ENCODE assay signal across 2 cellular contexts in the genomic region with DNA sequence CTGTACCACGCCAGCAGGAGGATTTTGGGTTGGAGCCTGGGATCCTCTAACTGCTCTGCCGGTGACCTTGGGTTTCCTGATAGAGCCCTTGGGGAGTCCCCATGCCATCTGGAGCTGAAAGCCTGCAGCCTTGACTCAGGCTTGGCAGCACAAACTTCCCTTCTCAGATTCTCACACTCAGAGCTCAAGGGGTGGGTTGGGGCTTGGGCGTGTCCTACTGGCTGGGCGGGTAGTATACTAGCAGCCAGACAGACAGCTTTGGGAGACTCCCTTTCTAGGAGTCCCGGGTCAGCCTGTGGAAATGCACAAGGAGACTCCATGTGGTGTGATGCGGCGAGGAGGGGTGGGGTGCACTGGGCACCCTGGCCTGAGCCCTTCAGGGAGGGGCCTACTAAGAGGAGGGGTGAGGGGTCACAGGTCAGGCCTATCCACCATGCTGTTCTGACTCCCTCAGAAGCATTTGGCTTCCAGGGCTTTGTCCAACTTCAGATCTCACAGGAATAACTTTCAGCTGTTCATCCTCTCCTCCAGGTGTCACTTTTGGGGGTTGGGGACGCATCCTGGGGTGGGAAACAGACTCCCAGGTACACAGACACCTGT.
TF ChIP-seq lines count a peak whose summit lies in the region.

No MANE protein-coding gene starts in this region.

TF ChIP-seq in SK-N-SH treated with all-trans-retinoic acid at 6 μM for 48 hours, 23 proteins besides CTCF, POLR2A, EP300 and RAD21 (continued from another document):
- TF ChIP-seq, protein P1, sequence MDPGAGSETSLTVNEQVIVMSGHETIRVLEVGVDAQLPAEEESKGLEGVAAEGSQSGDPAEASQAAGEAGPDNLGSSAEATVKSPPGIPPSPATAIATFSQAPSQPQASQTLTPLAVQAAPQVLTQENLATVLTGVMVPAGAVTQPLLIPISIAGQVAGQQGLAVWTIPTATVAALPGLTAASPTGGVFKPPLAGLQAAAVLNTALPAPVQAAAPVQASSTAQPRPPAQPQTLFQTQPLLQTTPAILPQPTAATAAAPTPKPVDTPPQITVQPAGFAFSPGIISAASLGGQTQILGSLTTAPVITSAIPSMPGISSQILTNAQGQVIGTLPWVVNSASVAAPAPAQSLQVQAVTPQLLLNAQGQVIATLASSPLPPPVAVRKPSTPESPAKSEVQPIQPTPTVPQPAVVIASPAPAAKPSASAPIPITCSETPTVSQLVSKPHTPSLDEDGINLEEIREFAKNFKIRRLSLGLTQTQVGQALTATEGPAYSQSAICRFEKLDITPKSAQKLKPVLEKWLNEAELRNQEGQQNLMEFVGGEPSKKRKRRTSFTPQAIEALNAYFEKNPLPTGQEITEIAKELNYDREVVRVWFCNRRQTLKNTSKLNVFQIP (CRISPR knock-in tag; IDR thresholded peaks at IDR 0.05; ENCODE audit: borderline replicate concordance, low read depth), result no peak
- TF ChIP-seq ESRRG (CRISPR knock-in tag; IDR thresholded peaks at IDR 0.05), result no peak
- TF ChIP-seq BACH2 (CRISPR knock-in tag; IDR thresholded peaks at IDR 0.05; ENCODE audit: borderline replicate concordance), result no peak

TF ChIP-seq in SK-N-SH, 30 proteins besides CTCF, POLR2A, EP300 and RAD21 (continued from another document):
- TF ChIP-seq RXRA (IDR thresholded peaks at IDR 0.05; ENCODE audit: borderline replicate concordance, low read depth) (no peak), YY1 (IDR thresholded peaks at IDR 0.05; ENCODE audit: low read depth) (no peak)
- TF ChIP-seq, protein P2, sequence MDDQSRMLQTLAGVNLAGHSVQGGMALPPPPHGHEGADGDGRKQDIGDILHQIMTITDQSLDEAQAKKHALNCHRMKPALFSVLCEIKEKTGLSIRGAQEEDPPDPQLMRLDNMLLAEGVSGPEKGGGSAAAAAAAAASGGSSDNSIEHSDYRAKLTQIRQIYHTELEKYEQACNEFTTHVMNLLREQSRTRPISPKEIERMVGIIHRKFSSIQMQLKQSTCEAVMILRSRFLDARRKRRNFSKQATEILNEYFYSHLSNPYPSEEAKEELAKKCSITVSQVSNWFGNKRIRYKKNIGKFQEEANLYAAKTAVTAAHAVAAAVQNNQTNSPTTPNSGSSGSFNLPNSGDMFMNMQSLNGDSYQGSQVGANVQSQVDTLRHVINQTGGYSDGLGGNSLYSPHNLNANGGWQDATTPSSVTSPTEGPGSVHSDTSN (IDR thresholded peaks at IDR 0.05), result no peak
- TF ChIP-seq, protein P3, sequence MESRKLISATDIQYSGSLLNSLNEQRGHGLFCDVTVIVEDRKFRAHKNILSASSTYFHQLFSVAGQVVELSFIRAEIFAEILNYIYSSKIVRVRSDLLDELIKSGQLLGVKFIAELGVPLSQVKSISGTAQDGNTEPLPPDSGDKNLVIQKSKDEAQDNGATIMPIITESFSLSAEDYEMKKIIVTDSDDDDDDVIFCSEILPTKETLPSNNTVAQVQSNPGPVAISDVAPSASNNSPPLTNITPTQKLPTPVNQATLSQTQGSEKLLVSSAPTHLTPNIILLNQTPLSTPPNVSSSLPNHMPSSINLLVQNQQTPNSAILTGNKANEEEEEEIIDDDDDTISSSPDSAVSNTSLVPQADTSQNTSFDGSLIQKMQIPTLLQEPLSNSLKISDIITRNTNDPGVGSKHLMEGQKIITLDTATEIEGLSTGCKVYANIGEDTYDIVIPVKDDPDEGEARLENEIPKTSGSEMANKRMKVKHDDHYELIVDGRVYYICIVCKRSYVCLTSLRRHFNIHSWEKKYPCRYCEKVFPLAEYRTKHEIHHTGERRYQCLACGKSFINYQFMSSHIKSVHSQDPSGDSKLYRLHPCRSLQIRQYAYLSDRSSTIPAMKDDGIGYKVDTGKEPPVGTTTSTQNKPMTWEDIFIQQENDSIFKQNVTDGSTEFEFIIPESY (IDR thresholded peaks at IDR 0.05; ENCODE audit: borderline replicate concordance, low read depth), result no peak
